In genomic region chr16:3256146-3256875, GRCh38 we compare ENCODE assay signal across 15 cellular contexts. TPM values are rescaled to one million over a fixed set of nuclear protein-coding genes. Genes with fewer than 3 reads are reported as not detected.
DNase-seq lines count a peak whose midpoint lies in the region; ATAC-seq and TF ChIP-seq lines count a peak whose summit lies in the region.
"Had no signal": no experiment of that assay in that cellular context is flagged by ENCODE, and none has a peak within 500 bp of the region (broad histone marks: within the 10 kb centered on the region; RNA-seq: fewer than 3 reads in every experiment).

TSS of gene MEFV (minus strand) at chr16:3256633. CDS start at chr16:3256587, 46 bp downstream.

- no peaks in the 10 kb centered on the region for H3K9me3 ChIP-seq in mucosa of descending colon

- H3K36me3 Mint-ChIP-seq in stimulated activated naive B cell treated with anti-CD40 and anti-IgM and Interleukin-4, amounts not matched to agents 10 μg/mL and 1 μg/mL and 100 μg/mL, for 72 hours: no peaks in the 10 kb centered on the region
- H3K36me3 Mint-ChIP-seq: IgD-negative memory B cell had no signal

- H3K4me1 Mint-ChIP-seq in stimulated activated naive B cell treated with anti-CD40 and anti-IgM and Interleukin-4, amounts not matched to agents 10 μg/mL and 1 μg/mL and 100 μg/mL, for 72 hours: no peaks in the 10 kb centered on the region

- no peaks in the 10 kb centered on the region for H3K9me3 Mint-ChIP-seq in stimulated activated naive B cell treated with anti-CD40 and anti-IgM and Interleukin-4, amounts not matched to agents 10 μg/mL and 1 μg/mL and 100 μg/mL, for 72 hours
- H3K9me3 Mint-ChIP-seq: activated naive CD4-positive, alpha-beta T cell treated with anti-CD3 and anti-CD28 coated beads for 36 hours; IgD-negative memory B cell had no signal

- DNase-seq in Ammon's horn (ENCODE audit: low spot score): peak; percentile 32
- DNase-seq in NCI-H226: peak; percentile 37
- DNase-seq in mucosa of descending colon: peak in 1 of 3 donors; percentile 12
- DNase-seq in DMS79 treated with DMSO at 0.1 percent for 48 hours (lab: John Stamatoyannopoulos, UW): no peak
- DNase-seq in stimulated activated naive B cell treated with anti-CD40 and anti-IgM and Interleukin-4, amounts not matched to agents 10 μg/mL and 1 μg/mL and 100 μg/mL, for 72 hours: no peak
- DNase-seq: activated CD4-positive, alpha-beta T cell treated with anti-CD3 and anti-CD28 coated beads for 48 hours; activated naive CD4-positive, alpha-beta T cell treated with anti-CD3 and anti-CD28 coated beads for 36 hours; cortex of kidney; midbrain; NCI-H345 had no signal

- TF ChIP-seq CTCF in mucosa of descending colon (IDR thresholded peaks at IDR 0.05): no peak

- no peaks in the 10 kb centered on the region for H3K36me3 ChIP-seq in mucosa of descending colon (ENCODE audit: low read depth)
- H3K36me3 ChIP-seq: SJSA1 had no signal

- intact Hi-C loops in mucosa of descending colon (cut with DNase I, micrococcal nuclease): no loop called here

- H3K27ac Mint-ChIP-seq in stimulated activated naive B cell treated with anti-CD40 and anti-IgM and Interleukin-4, amounts not matched to agents 10 μg/mL and 1 μg/mL and 100 μg/mL, for 72 hours: no peak within 1 kb of the TSS
- H3K27ac Mint-ChIP-seq: activated naive CD4-positive, alpha-beta T cell treated with anti-CD3 and anti-CD28 coated beads for 36 hours; IgD-negative memory B cell had no signal

- no peak within 1 kb of the TSS for H3K4me3 ChIP-seq in mucosa of descending colon
- H3K4me3 ChIP-seq: SJSA1 had no signal

- H3K27me3 Mint-ChIP-seq in stimulated activated naive B cell treated with anti-CD40 and anti-IgM and Interleukin-4, amounts not matched to agents 10 μg/mL and 1 μg/mL and 100 μg/mL, for 72 hours: peaks cover 13 to 44% of the 10 kb centered on the region in 2 donors

- no peak within 1 kb of the TSS for H3K4me3 Mint-ChIP-seq in stimulated activated naive B cell treated with anti-CD40 and anti-IgM and Interleukin-4, amounts not matched to agents 10 μg/mL and 1 μg/mL and 100 μg/mL, for 72 hours
- H3K4me3 Mint-ChIP-seq: activated naive CD4-positive, alpha-beta T cell treated with anti-CD3 and anti-CD28 coated beads for 36 hours; IgD-negative memory B cell had no signal

- peak; percentile 14 for ATAC-seq in esophagus mucosa
- ATAC-seq in mucosa of descending colon: peak; percentile 25
- ATAC-seq in GM21367 (IDR thresholded peaks at IDR 0.05; ENCODE audit: unreplicated experiment): no peak
- ATAC-seq in GM21526 (IDR thresholded peaks at IDR 0.05; ENCODE audit: low FRiP score, unreplicated experiment): no peak
- ATAC-seq in stimulated activated naive B cell treated with anti-CD40 and anti-IgM and Interleukin-4, amounts not matched to agents 10 μg/mL and 1 μg/mL and 100 μg/mL, for 72 hours (replicated peaks): no peak

- no peaks in the 10 kb centered on the region for H3K4me1 ChIP-seq in mucosa of descending colon (ENCODE audit: low read depth)
- H3K4me1 ChIP-seq: SJSA1 had no signal

RNA-seq across cellular contexts. Expression of gene MEFV, which starts in this region (rescaled TPM):
- total RNA-seq in esophagus mucosa (0.52 TPM), mucosa of descending colon (1 to 10 TPM in 2 of 3 donors, under 1 TPM in 1; 0.61 to 2.2 (median 1.6) TPM)
- total RNA-seq: SJSA1 had no signal

Comparison
In these comparisons a context has a peak if more than half of its experiments do, and no peak if none do; other contexts are left out.
1. Peak in ATAC-seq in esophagus mucosa; RNA of the gene not detected or under 1 TPM.
2. DNase-seq: peak in Ammon's horn (single experiment) and NCI-H226 (single experiment); none in DMS79 treated with DMSO at 0.1 percent for 48 hours (single experiment) and stimulated activated naive B cell treated with anti-CD40 and anti-IgM and Interleukin-4, amounts not matched to agents 10 μg/mL and 1 μg/mL and 100 μg/mL, for 72 hours (single experiment).